15 cellular contexts compared by ENCODE assay signal in the genomic region with DNA sequence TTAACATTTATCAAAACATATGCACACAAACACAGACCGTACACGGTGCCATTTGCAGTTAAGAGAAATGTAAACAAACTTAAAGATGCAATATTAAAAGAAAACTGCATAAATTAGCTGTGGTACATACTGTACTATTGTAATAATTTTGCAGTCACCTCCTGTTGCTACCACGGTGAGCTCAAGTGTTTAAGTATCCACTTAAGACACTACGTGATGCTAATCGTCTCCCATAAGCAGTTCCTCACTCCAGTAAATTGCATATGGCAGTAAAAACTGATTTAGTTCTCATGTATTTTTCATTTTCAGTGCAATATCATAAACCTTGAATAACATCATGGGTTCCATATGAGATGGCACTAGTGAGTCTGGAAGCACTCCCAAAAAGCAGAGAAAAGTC. TPM values are rescaled to one million over a fixed set of nuclear protein-coding genes. Genes with fewer than 3 reads are reported as not detected.
"Had no signal": no experiment of that assay in that cellular context is flagged by ENCODE, and none has a peak within 500 bp of the region (broad histone marks: within the 10 kb centered on the region; RNA-seq: fewer than 3 reads in every experiment).

No MANE protein-coding gene starts in this region.

- DNase-seq: activated CD4-positive, alpha-beta T cell treated with anti-CD3 and anti-CD28 coated beads for 1 hour; activated CD4-positive, alpha-beta T cell treated with anti-CD3 and anti-CD28 coated beads, Interleukin-2, amount 50 U/mL, for 48 hours; activated gamma-delta T cell; activated naive CD8-positive, alpha-beta T cell treated with anti-CD3 and anti-CD28 coated beads, Interleukin-2, amount 10 ng/mL, durations not matched to agents 7 days and 5 days; activated T-cell treated with anti-CD3 and anti-CD28 coated beads, Interleukin-2, amount 50 U/mL, for 48 hours; anterior cingulate cortex; glutamatergic neuron; natural killer cell; nucleus accumbens; stimulated activated CD4-positive, alpha-beta T cell treated with anti-CD3 and anti-CD28 coated beads, Interleukin-4, amount 100 ng/mL, for 4 hours; stimulated activated naive CD8-positive, alpha-beta T cell treated with anti-CD3 and anti-CD28 coated beads, Interleukin-15, amount 100 ng/mL, for 72 hours; testis had no signal

- H3K4me1 ChIP-seq: right atrium auricular region, testis had no signal

- H3K4me3 ChIP-seq: right atrium auricular region, skin epidermis, testis had no signal

- H3K27me3 ChIP-seq: right atrium auricular region, testis had no signal

- H3K27ac ChIP-seq: right atrium auricular region, skin epidermis, testis had no signal

- H3K9me3 ChIP-seq: right atrium auricular region, testis had no signal

- H3K36me3 ChIP-seq: right atrium auricular region had no signal

- ATAC-seq: natural killer cell; stimulated activated naive CD8-positive, alpha-beta T cell treated with anti-CD3 and anti-CD28 coated beads, Interleukin-15, amount 100 ng/mL, for 72 hours had no signal

RNA-seq across cellular contexts. Expression of gene FIGLA, which starts 15.5 kb away (rescaled TPM):
- polyA plus RNA-seq: urinary bladder had no signal
